ENCODE assay signal across 1 cellular context in genomic region chr9:12875216-12875615, GRCh38.
TF ChIP-seq lines count a peak whose summit lies in the region.

No MANE protein-coding gene starts in this region.

TF ChIP-seq in IMR-90, 13 proteins besides CTCF, POLR2A, EP300 and RAD21 (continued from another document):
- no peak for TF ChIP-seq USF2 (IDR thresholded peaks at IDR 0.05; ENCODE audit: low read depth, low read length)
- TF ChIP-seq MAFK (IDR thresholded peaks at IDR 0.05; ENCODE audit: low read depth, low read length): no peak
- TF ChIP-seq MXI1 (IDR thresholded peaks at IDR 0.05; ENCODE audit: borderline replicate concordance, low read depth, low read length): no peak
- no peak for TF ChIP-seq SMC3 (IDR thresholded peaks at IDR 0.05; ENCODE audit: low read depth, low read length)
- TF ChIP-seq NFE2L2 (IDR thresholded peaks at IDR 0.05; ENCODE audit: low read depth, low read length): no peak
- no peak for TF ChIP-seq RFX5 (IDR thresholded peaks at IDR 0.05; ENCODE audit: low read depth, low read length)
- TF ChIP-seq BHLHE40 (IDR thresholded peaks at IDR 0.05; ENCODE audit: low read depth, low read length): no peak
- no peak for TF ChIP-seq CHD1 (IDR thresholded peaks at IDR 0.05; ENCODE audit: low read depth, low read length)
TF ChIP-seq in IMR-90: peak in this region for 0.
